ENCODE assay signal across 24 cellular contexts in genomic region chr10:82037076-82037475, GRCh38.
DNase-seq lines count a peak whose midpoint lies in the region; FAIRE-seq and TF ChIP-seq lines count a peak whose summit lies in the region.
"Had no signal": no experiment of that assay in that cellular context is flagged by ENCODE, and none has a peak within 500 bp of the region (broad histone marks: within the 10 kb centered on the region; RNA-seq: fewer than 3 reads in every experiment).

No MANE protein-coding gene starts in this region.

- no peaks in the 10 kb centered on the region for H3K79me2 ChIP-seq in MM.1S (ENCODE audit: low read length)

- no peak for TF ChIP-seq CTCF in MM.1S (IDR thresholded peaks at IDR 0.05; ENCODE audit: low read length)
- no peak for TF ChIP-seq CTCF in kidney (IDR thresholded peaks at IDR 0.05; ENCODE audit: borderline replicate concordance, extremely low read depth, insufficient read depth)

- H3K27ac ChIP-seq in MM.1S (ENCODE audit: low read length) = no peak overlapping the region
- no peak overlapping the region for H3K27ac ChIP-seq in kidney (ENCODE audit: low read depth in 2 of 2, low read length in 2 of 2)
- H3K27ac ChIP-seq: brain microvascular endothelial cell, gastrocnemius medialis, right atrium auricular region, SK-N-MC, transverse colon had no signal

- FAIRE-seq in urothelium cell line (lab: Jason Lieb, UNC) (no peak), kidney (lab: Jason Lieb, UNC) (no peak)

- H3K4me1 ChIP-seq in MM.1S (ENCODE audit: low read length) (no peaks in the 10 kb centered on the region), kidney (ENCODE audit: control insufficient read depth in 1 of 2, insufficient read depth in 1 of 2, low read depth in 1 of 2, low read length in 2 of 2) (no peaks in the 10 kb centered on the region)
- H3K4me1 ChIP-seq: gastrocnemius medialis, right atrium auricular region, transverse colon had no signal

- no peaks in the 10 kb centered on the region for H3F3A ChIP-seq in MM.1S (ENCODE audit: insufficient read depth, low read length)

- no peaks in the 10 kb centered on the region for H4K20me1 ChIP-seq in MM.1S (ENCODE audit: insufficient read depth, low read length)

- DNase-seq in NCI-H1105 treated with DMSO at 0.1 percent for 48 hours (lab: John Stamatoyannopoulos, UW) = peak; percentile 17
- no peak for DNase-seq in NCI-H1105 (lab: John Stamatoyannopoulos, UW)
- peak; percentile 24 for DNase-seq in cerebellum (ENCODE audit: low spot score)
- peak; percentile 34 for DNase-seq in mucosa of gallbladder (ENCODE audit: low spot score)
- peak; percentile 7 for DNase-seq in urothelium cell line (ENCODE audit: low spot score)
- DNase-seq in HuH-7.5 (ENCODE audit: low spot score) = no peak
- DNase-seq in MM.1S = no peak
- DNase-seq in kidney = no peak
- DNase-seq: 8988T; activated naive CD8-positive, alpha-beta T cell treated with anti-CD3 and anti-CD28 coated beads for 36 hours; activated T-cell treated with anti-CD3 and anti-CD28 coated beads, Interleukin-2, amount 50 U/mL, for 72 hours; brain microvascular endothelial cell; EL; erythroblast; gastrocnemius medialis; KG1; NCI-H1092 treated with DMSO at 0.1 percent for 48 hours; NCI-H82; PC-3; stimulated activated CD4-positive, alpha-beta T cell treated with anti-CD3 and anti-CD28 coated beads, Interleukin-15, amount 100 ng/mL, for 24 hours; T1000; transverse colon had no signal

- H3K27me3 ChIP-seq in MM.1S (replicated peaks; ENCODE audit: insufficient read depth, low read length) = no peaks in the 10 kb centered on the region
- H3K27me3 ChIP-seq: brain microvascular endothelial cell, gastrocnemius medialis, right atrium auricular region, transverse colon had no signal

- H3K36me3 ChIP-seq in MM.1S (replicated peaks; ENCODE audit: insufficient read depth, low read length) = no peaks in the 10 kb centered on the region
- no peaks in the 10 kb centered on the region for H3K36me3 ChIP-seq in kidney (ENCODE audit: control insufficient read depth in 1 of 2, insufficient read depth in 2 of 2, low read length in 2 of 2)
- H3K36me3 ChIP-seq: brain microvascular endothelial cell, gastrocnemius medialis, right atrium auricular region, transverse colon had no signal

- no peak overlapping the region for H2AFZ ChIP-seq in MM.1S (ENCODE audit: low read length)

- H3K9me3 ChIP-seq in MM.1S (replicated peaks; ENCODE audit: insufficient read depth, low read length) (no peaks in the 10 kb centered on the region), kidney (ENCODE audit: control insufficient read depth in 1 of 2, low read length in 2 of 2) (no peaks in the 10 kb centered on the region)
- H3K9me3 ChIP-seq: gastrocnemius medialis, right atrium auricular region, transverse colon had no signal

- intact Hi-C loops in kidney (cut with DNase I) = no loop called here

- H3K9me2 ChIP-seq in MM.1S (replicated peaks; ENCODE audit: insufficient read depth, low read length) = no peaks in the 10 kb centered on the region

- H3K4me2 ChIP-seq in MM.1S (ENCODE audit: low read depth, low read length) = no peak overlapping the region

- H3K9ac ChIP-seq in MM.1S (ENCODE audit: low read length) (no peak overlapping the region), kidney (ENCODE audit: low read length in 2 of 2) (no peak overlapping the region)

- H3K4me3 ChIP-seq in MM.1S (ENCODE audit: low read length) (no peak overlapping the region), kidney (ENCODE audit: low read length in 2 of 2) (no peak overlapping the region)
- H3K4me3 ChIP-seq: gastrocnemius medialis, right atrium auricular region, SK-N-MC, transverse colon had no signal

Comparison
In these comparisons a context has a peak if more than half of its experiments do, and no peak if none do; other contexts are left out.
1. DNase-seq: peak in NCI-H1105 treated with DMSO at 0.1 percent for 48 hours (single experiment), cerebellum (single experiment), mucosa of gallbladder (single experiment) and urothelium cell line (single experiment); none in NCI-H1105 (single experiment), HuH-7.5 (single experiment), MM.1S (single experiment) and kidney (single experiment).